Comparison of ENCODE assay signal across 2 cellular contexts in genomic region chr1:27111771-27112573, GRCh38.
A peak's percentile ranks its signal among the peaks of the same experiment; 100 is the strongest.
TF ChIP-seq lines count a peak whose summit lies in the region.

No MANE protein-coding gene starts in this region.

TF ChIP-seq in Ishikawa, 13 proteins besides CTCF, POLR2A, EP300 and RAD21 (continued from another document):
- TF ChIP-seq, protein P1, sequence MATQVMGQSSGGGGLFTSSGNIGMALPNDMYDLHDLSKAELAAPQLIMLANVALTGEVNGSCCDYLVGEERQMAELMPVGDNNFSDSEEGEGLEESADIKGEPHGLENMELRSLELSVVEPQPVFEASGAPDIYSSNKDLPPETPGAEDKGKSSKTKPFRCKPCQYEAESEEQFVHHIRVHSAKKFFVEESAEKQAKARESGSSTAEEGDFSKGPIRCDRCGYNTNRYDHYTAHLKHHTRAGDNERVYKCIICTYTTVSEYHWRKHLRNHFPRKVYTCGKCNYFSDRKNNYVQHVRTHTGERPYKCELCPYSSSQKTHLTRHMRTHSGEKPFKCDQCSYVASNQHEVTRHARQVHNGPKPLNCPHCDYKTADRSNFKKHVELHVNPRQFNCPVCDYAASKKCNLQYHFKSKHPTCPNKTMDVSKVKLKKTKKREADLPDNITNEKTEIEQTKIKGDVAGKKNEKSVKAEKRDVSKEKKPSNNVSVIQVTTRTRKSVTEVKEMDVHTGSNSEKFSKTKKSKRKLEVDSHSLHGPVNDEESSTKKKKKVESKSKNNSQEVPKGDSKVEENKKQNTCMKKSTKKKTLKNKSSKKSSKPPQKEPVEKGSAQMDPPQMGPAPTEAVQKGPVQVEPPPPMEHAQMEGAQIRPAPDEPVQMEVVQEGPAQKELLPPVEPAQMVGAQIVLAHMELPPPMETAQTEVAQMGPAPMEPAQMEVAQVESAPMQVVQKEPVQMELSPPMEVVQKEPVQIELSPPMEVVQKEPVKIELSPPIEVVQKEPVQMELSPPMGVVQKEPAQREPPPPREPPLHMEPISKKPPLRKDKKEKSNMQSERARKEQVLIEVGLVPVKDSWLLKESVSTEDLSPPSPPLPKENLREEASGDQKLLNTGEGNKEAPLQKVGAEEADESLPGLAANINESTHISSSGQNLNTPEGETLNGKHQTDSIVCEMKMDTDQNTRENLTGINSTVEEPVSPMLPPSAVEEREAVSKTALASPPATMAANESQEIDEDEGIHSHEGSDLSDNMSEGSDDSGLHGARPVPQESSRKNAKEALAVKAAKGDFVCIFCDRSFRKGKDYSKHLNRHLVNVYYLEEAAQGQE (IDR thresholded peaks at IDR 0.05; ENCODE audit: low read depth): no peak
- no peak for TF ChIP-seq NFIC (IDR thresholded peaks at IDR 0.05)
- TF ChIP-seq TCF12 (IDR thresholded peaks at IDR 0.05; ENCODE audit: low read depth): no peak
- TF ChIP-seq, protein P2, sequence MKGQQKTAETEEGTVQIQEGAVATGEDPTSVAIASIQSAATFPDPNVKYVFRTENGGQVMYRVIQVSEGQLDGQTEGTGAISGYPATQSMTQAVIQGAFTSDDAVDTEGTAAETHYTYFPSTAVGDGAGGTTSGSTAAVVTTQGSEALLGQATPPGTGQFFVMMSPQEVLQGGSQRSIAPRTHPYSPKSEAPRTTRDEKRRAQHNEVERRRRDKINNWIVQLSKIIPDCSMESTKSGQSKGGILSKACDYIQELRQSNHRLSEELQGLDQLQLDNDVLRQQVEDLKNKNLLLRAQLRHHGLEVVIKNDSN (IDR thresholded peaks at IDR 0.05): no peak
- 0 out of 2 replicates have a peak, but pooled peaks have one; percentile 42 for TF ChIP-seq EGR1 (IDR thresholded peaks at IDR 0.05)
- TF ChIP-seq CREB1 (IDR thresholded peaks at IDR 0.05; ENCODE audit: low read depth): no peak
- TF ChIP-seq, protein P3, sequence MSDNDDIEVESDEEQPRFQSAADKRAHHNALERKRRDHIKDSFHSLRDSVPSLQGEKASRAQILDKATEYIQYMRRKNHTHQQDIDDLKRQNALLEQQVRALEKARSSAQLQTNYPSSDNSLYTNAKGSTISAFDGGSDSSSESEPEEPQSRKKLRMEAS (IDR thresholded peaks at IDR 0.05): peak; percentile 55; the same call in 1 of the 2 replicates
- TF ChIP-seq FOXM1 (IDR thresholded peaks at IDR 0.05; ENCODE audit: borderline replicate concordance, low read depth): no peak
- TF ChIP-seq TAF1 (IDR thresholded peaks at IDR 0.05; ENCODE audit: low read depth): no peak

TF ChIP-seq in GM12878, 131 proteins besides CTCF, POLR2A, EP300 and RAD21 (continued from another document and continues in another):
- TF ChIP-seq, protein P4, sequence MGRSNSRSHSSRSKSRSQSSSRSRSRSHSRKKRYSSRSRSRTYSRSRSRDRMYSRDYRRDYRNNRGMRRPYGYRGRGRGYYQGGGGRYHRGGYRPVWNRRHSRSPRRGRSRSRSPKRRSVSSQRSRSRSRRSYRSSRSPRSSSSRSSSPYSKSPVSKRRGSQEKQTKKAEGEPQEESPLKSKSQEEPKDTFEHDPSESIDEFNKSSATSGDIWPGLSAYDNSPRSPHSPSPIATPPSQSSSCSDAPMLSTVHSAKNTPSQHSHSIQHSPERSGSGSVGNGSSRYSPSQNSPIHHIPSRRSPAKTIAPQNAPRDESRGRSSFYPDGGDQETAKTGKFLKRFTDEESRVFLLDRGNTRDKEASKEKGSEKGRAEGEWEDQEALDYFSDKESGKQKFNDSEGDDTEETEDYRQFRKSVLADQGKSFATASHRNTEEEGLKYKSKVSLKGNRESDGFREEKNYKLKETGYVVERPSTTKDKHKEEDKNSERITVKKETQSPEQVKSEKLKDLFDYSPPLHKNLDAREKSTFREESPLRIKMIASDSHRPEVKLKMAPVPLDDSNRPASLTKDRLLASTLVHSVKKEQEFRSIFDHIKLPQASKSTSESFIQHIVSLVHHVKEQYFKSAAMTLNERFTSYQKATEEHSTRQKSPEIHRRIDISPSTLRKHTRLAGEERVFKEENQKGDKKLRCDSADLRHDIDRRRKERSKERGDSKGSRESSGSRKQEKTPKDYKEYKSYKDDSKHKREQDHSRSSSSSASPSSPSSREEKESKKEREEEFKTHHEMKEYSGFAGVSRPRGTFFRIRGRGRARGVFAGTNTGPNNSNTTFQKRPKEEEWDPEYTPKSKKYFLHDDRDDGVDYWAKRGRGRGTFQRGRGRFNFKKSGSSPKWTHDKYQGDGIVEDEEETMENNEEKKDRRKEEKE (IDR thresholded peaks at IDR 0.05): no peak
- TF ChIP-seq KLF5 (IDR thresholded peaks at IDR 0.05; ENCODE audit: partially characterized antibody) (no peak), JUND (IDR thresholded peaks at IDR 0.05; ENCODE audit: low read depth, low read length) (no peak), HDAC6 (IDR thresholded peaks at IDR 0.05; ENCODE audit: unreplicated experiment) (no peak), MTA2 (IDR thresholded peaks at IDR 0.05; ENCODE audit: low read depth) (no peak), SIN3A (IDR thresholded peaks at IDR 0.05; ENCODE audit: low read depth, low read length) (no peak), SMARCA5 (IDR thresholded peaks at IDR 0.05) (no peak), TCF3 (IDR thresholded peaks at IDR 0.05; ENCODE audit: borderline replicate concordance, insufficient read depth, low read depth, low read length) (no peak), BHLHE40 (IDR thresholded peaks at IDR 0.05; ENCODE audit: borderline replicate concordance in 1 of 2, low read depth in 2 of 2, low read length in 1 of 2) (peak in 1 of 2 experiments; percentile 58; a peak in 2 of 4 replicates), ZBED1 (IDR thresholded peaks at IDR 0.05; ENCODE audit: borderline replicate concordance) (no peak), EGR1 (IDR thresholded peaks at IDR 0.05; ENCODE audit: borderline replicate concordance in 1 of 2, low read depth in 2 of 2, low read length in 2 of 2) (peak in 1 of 2 experiments; percentile 87; a peak in 2 of 3 replicates), CEBPB (IDR thresholded peaks at IDR 0.05; ENCODE audit: borderline replicate concordance in 1 of 2, low read depth in 2 of 2, low read length in 2 of 2) (no peak), ZNF622 (IDR thresholded peaks at IDR 0.05) (no peak), ATF3 (IDR thresholded peaks at IDR 0.05; ENCODE audit: borderline replicate concordance, extremely low read depth, low read depth, low read length) (no peak), RFX5 (IDR thresholded peaks at IDR 0.05; ENCODE audit: low read depth, low read length) (no peak), ZNF24 (IDR thresholded peaks at IDR 0.05) (no peak), BMI1 (IDR thresholded peaks at IDR 0.05; ENCODE audit: borderline replicate concordance) (no peak), ASH2L (IDR thresholded peaks at IDR 0.05; ENCODE audit: borderline replicate concordance, low read depth) (no peak), RAD51 (IDR thresholded peaks at IDR 0.05) (no peak), ESRRA (IDR thresholded peaks at IDR 0.05; ENCODE audit: low read length) (no peak), PML (IDR thresholded peaks at IDR 0.05; ENCODE audit: low read length) (no peak), TCF7 (IDR thresholded peaks at IDR 0.05; ENCODE audit: borderline replicate concordance) (no peak), YBX1 (IDR thresholded peaks at IDR 0.05) (no peak), STAT1 (conservative IDR thresholded peaks at IDR 0.05) (no peak), CBFB (IDR thresholded peaks at IDR 0.05; ENCODE audit: low read depth) (no peak; the same call in 1 of the 2 replicates), CHD2 (IDR thresholded peaks at IDR 0.05; ENCODE audit: borderline replicate concordance, low read depth, low read length) (no peak), FOXK2 (IDR thresholded peaks at IDR 0.05) (no peak), BCL11A (IDR thresholded peaks at IDR 0.05; ENCODE audit: low read depth, low read length) (0 out of 2 replicates have a peak, but pooled peaks have one; percentile 17), HDAC2 (IDR thresholded peaks at IDR 0.05) (no peak), GABPA (IDR thresholded peaks at IDR 0.05; ENCODE audit: low read depth) (no peak), SUPT20H (IDR thresholded peaks at IDR 0.05; ENCODE audit: borderline replicate concordance, control insufficient read depth, low read depth, low read length) (no peak), FOXM1 (IDR thresholded peaks at IDR 0.05; ENCODE audit: low read depth, low read length) (no peak)
- TF ChIP-seq, protein P5, sequence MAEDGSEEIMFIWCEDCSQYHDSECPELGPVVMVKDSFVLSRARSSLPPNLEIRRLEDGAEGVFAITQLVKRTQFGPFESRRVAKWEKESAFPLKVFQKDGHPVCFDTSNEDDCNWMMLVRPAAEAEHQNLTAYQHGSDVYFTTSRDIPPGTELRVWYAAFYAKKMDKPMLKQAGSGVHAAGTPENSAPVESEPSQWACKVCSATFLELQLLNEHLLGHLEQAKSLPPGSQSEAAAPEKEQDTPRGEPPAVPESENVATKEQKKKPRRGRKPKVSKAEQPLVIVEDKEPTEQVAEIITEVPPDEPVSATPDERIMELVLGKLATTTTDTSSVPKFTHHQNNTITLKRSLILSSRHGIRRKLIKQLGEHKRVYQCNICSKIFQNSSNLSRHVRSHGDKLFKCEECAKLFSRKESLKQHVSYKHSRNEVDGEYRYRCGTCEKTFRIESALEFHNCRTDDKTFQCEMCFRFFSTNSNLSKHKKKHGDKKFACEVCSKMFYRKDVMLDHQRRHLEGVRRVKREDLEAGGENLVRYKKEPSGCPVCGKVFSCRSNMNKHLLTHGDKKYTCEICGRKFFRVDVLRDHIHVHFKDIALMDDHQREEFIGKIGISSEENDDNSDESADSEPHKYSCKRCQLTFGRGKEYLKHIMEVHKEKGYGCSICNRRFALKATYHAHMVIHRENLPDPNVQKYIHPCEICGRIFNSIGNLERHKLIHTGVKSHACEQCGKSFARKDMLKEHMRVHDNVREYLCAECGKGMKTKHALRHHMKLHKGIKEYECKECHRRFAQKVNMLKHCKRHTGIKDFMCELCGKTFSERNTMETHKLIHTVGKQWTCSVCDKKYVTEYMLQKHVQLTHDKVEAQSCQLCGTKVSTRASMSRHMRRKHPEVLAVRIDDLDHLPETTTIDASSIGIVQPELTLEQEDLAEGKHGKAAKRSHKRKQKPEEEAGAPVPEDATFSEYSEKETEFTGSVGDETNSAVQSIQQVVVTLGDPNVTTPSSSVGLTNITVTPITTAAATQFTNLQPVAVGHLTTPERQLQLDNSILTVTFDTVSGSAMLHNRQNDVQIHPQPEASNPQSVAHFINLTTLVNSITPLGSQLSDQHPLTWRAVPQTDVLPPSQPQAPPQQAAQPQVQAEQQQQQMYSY (CRISPR knock-in tag; IDR thresholded peaks at IDR 0.05): no peak
- TF ChIP-seq, protein P6, sequence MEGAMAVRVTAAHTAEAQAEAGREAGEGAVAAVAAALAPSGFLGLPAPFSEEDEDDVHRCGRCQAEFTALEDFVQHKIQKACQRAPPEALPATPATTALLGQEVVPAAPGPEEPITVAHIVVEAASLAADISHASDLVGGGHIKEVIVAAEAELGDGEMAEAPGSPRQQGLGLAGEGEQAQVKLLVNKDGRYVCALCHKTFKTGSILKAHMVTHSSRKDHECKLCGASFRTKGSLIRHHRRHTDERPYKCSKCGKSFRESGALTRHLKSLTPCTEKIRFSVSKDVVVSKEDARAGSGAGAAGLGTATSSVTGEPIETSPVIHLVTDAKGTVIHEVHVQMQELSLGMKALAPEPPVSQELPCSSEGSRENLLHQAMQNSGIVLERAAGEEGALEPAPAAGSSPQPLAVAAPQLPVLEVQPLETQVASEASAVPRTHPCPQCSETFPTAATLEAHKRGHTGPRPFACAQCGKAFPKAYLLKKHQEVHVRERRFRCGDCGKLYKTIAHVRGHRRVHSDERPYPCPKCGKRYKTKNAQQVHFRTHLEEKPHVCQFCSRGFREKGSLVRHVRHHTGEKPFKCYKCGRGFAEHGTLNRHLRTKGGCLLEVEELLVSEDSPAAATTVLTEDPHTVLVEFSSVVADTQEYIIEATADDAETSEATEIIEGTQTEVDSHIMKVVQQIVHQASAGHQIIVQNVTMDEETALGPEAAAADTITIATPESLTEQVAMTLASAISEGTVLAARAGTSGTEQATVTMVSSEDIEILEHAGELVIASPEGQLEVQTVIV (IDR thresholded peaks at IDR 0.05; ENCODE audit: borderline replicate concordance, partially characterized antibody): no peak
- TF ChIP-seq, protein P7, sequence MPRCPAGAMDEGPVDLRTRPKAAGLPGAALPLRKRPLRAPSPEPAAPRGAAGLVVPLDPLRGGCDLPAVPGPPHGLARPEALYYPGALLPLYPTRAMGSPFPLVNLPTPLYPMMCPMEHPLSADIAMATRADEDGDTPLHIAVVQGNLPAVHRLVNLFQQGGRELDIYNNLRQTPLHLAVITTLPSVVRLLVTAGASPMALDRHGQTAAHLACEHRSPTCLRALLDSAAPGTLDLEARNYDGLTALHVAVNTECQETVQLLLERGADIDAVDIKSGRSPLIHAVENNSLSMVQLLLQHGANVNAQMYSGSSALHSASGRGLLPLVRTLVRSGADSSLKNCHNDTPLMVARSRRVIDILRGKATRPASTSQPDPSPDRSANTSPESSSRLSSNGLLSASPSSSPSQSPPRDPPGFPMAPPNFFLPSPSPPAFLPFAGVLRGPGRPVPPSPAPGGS (IDR thresholded peaks at IDR 0.05; ENCODE audit: borderline replicate concordance, insufficient read depth, low read depth, low read length, poor library complexity, severe bottlenecking): no peak
- TF ChIP-seq, protein P1 (IDR thresholded peaks at IDR 0.05; ENCODE audit: low read depth, low read length): no peak
